Comparison of ENCODE assay signal across 31 cellular contexts in genomic region chr14:102663031-102663430, GRCh38.
DNase-seq lines count a peak whose midpoint lies in the region; ATAC-seq, FAIRE-seq and TF ChIP-seq lines count a peak whose summit lies in the region.
"Had no signal": no experiment of that assay in that cellular context is flagged by ENCODE, and none has a peak within 500 bp of the region (broad histone marks: within the 10 kb centered on the region; RNA-seq: fewer than 3 reads in every experiment).

No MANE protein-coding gene starts in this region.

- H3K79me1 ChIP-seq in H1 (ENCODE audit: low read depth, low read length) (peaks cover 14% of the 10 kb centered on the region), mesendoderm (ENCODE audit: low read length) (peaks cover 34% of the 10 kb centered on the region)

- H3K9ac ChIP-seq in H1 (replicated peaks in 1 of 4; ENCODE audit: extremely low read depth in 1 of 4, low read depth in 3 of 4, low read length in 3 of 4) (no peak overlapping the region), mesendoderm (ENCODE audit: low read length) (no peak overlapping the region)

- POLR2A ChIA-PET in H1 (lab: Charles Lee; ENCODE audit: partially characterized antibody) (interaction anchor here (1.2 to 3.0 kb wide), 9 partner anchors 9 to 72 kb away, joined by 3 to 12 read pairs (median 5); no protein-coding TSS in a partner anchor), T-cell (lab: Charles Lee) (interaction anchor here in 1 of 2 donors (0.6 kb wide), 1 partner anchor 18 kb away, joined by 3 read pairs; no protein-coding TSS in a partner anchor)

- H3K56ac ChIP-seq in H1 (replicated peaks; ENCODE audit: insufficient read length, low read depth, low read length) = no peak overlapping the region
- no peak overlapping the region for H3K56ac ChIP-seq in mesendoderm (ENCODE audit: low read length)

- H3K14ac ChIP-seq in H1 (ENCODE audit: insufficient read length) = no peak overlapping the region

- peak overlapping the region; percentile 10 to 42 for H3K4me2 ChIP-seq in H1 (ENCODE audit: insufficient read depth in 1 of 2, low read depth in 2 of 2, low read length in 2 of 2)
- no peak overlapping the region for H3K4me2 ChIP-seq in mesendoderm (ENCODE audit: low read length)

- peak; percentile 64 for DNase-seq in ELF-1 (ENCODE audit: low read depth, low spot score)
- peak; percentile 12 for DNase-seq in NCI-H82 treated with DMSO at 0.1 percent for 48 hours (lab: John Stamatoyannopoulos, UW; ENCODE audit: unreplicated experiment)
- peak in 1 of 2 experiments; percentile 46 for DNase-seq in H1 (ENCODE audit: low read depth in 1 of 2, low spot score in 2 of 2)
- peak; percentile 56 for DNase-seq in mesendoderm
- no peak for DNase-seq in T-cell
- DNase-seq in SHP77 (lab: John Stamatoyannopoulos, UW) = no peak
- no peak for DNase-seq in H4 (ENCODE audit: low spot score)
- no peak for DNase-seq in SW480 (ENCODE audit: low spot score)
- DNase-seq: activated CD4-positive, alpha-beta T cell treated with anti-CD3 and anti-CD28 coated beads, Interleukin-2, amount 10 ng/mL, durations not matched to agents 7 days and 5 days; activated CD8-positive, alpha-beta memory T cell treated with anti-CD3 and anti-CD28 coated beads, Interleukin-2, amount 10 ng/mL, durations not matched to agents 7 days and 5 days; central memory CD4-positive, alpha-beta T cell; DMS79 treated with DMSO at 0.1 percent for 48 hours; dorsolateral prefrontal cortex; foreskin fibroblast; H7; heart left ventricle; KBM-7; MM.1S; mucosa of descending colon; NCI-H146; NCI-H510A treated with DMSO at 0.1 percent for 48 hours; right lobe of liver; stimulated activated naive CD4-positive, alpha-beta T cell treated with Interleukin-2 at 50 U/mL for 16 hours; testis; WERI-Rb-1 had no signal

- H2AK5ac ChIP-seq in H1 (ENCODE audit: low read depth, low read length) = no peak overlapping the region
- H2AK5ac ChIP-seq in mesendoderm (ENCODE audit: low read length) = no peak overlapping the region

- H3K4ac ChIP-seq in H1 (replicated peaks; ENCODE audit: insufficient read length, low read depth, low read length) (no peak overlapping the region), mesendoderm (ENCODE audit: low read depth, low read length) (no peak overlapping the region)

- 28% methylated on average over 3 of the region's 3 CpGs; no CpG with 5 or more reads in 1 of the 2 experiments for WGBS in H1 (ENCODE audit: extremely low coverage in 1 of 2, insufficient coverage in 1 of 2, insufficient read length in 1 of 2, insufficient replicate concordance in 2 of 2, low coverage in 1 of 2, low lambda C conversion rate in 2 of 2, missing lambda C conversion rate in 1 of 2), 2 experiments
- WGBS in mesendoderm (ENCODE audit: extremely low coverage, insufficient coverage, low lambda C conversion rate) = no CpG with 5 or more reads among the region's 3 CpGs

- H2BK120ac ChIP-seq in H1 (replicated peaks; ENCODE audit: low read depth, low read length) = no peak overlapping the region
- no peak overlapping the region for H2BK120ac ChIP-seq in mesendoderm (ENCODE audit: low read depth, low read length)

- H3K4me3 ChIP-seq in H1 (ENCODE audit: extremely low read depth in 1 of 4, insufficient read depth in 2 of 4, low read depth in 3 of 4, low read length in 4 of 4) (peak overlapping the region in 1 of 4 experiments; percentile 36; a peak in 1 of 8 replicates), mesendoderm (ENCODE audit: low read length) (no peak overlapping the region)
- H3K4me3 ChIP-seq: dorsolateral prefrontal cortex, GM12878, heart left ventricle, mucosa of descending colon, right lobe of liver, testis, vagina had no signal

- no peaks in the 10 kb centered on the region for H3K9me3 ChIP-seq in H1 (ENCODE audit: insufficient read depth in 2 of 2, low read depth in 1 of 2, low read length in 1 of 2)
- H3K9me3 ChIP-seq: heart left ventricle, mucosa of descending colon, right lobe of liver, testis, vagina had no signal

- H3K27ac ChIP-seq in H1 (ENCODE audit: low read depth, low read length) (peak overlapping the region; percentile 46; the same call in 1 of the 2 replicates), mesendoderm (ENCODE audit: low read depth, low read length) (no peak overlapping the region)
- H3K27ac ChIP-seq: dorsolateral prefrontal cortex, epithelial cell of prostate, heart left ventricle, right lobe of liver, testis, vagina, WERI-Rb-1 had no signal

- no peak overlapping the region for H2BK12ac ChIP-seq in H1 (ENCODE audit: low read depth, low read length)

- no peak overlapping the region for H2AFZ ChIP-seq in H1 (ENCODE audit: low read length)

- H4K20me1 ChIP-seq in H1 (replicated peaks in 1 of 2; ENCODE audit: control insufficient read depth in 1 of 2, insufficient read depth in 2 of 2, low read length in 2 of 2) = peaks cover 0 to 7% of the 10 kb centered on the region in 2 experiments

- peaks cover 5% of the 10 kb centered on the region for H3K36me3 Mint-ChIP-seq in T-cell
- H3K36me3 Mint-ChIP-seq: activated CD8-positive, alpha-beta memory T cell treated with anti-CD3 and anti-CD28 coated beads, Interleukin-2, amount 10 ng/mL, durations not matched to agents 7 days and 5 days; activated naive CD4-positive, alpha-beta T cell treated with anti-CD3 and anti-CD28 coated beads, Interleukin-2, amount 50 U/mL, for 72 hours had no signal

- ATAC-seq in T-cell (replicated peaks in 1 of 4) = no peak
- ATAC-seq: activated CD8-positive, alpha-beta memory T cell treated with anti-CD3 and anti-CD28 coated beads, Interleukin-2, amount 10 ng/mL, durations not matched to agents 7 days and 5 days; activated naive CD4-positive, alpha-beta T cell treated with anti-CD3 and anti-CD28 coated beads, Interleukin-2, amount 50 U/mL, for 72 hours; GM12878; heart left ventricle; mucosa of descending colon; right lobe of liver had no signal

- H3K18ac ChIP-seq in H1 (ENCODE audit: extremely low read depth, low read length) (no peak overlapping the region; the same call in 1 of the 2 replicates), mesendoderm (ENCODE audit: low read length) (no peak overlapping the region)

- no peaks in the 10 kb centered on the region for H3K27me3 Mint-ChIP-seq in T-cell
- H3K27me3 Mint-ChIP-seq: activated CD4-positive, alpha-beta T cell treated with anti-CD3 and anti-CD28 coated beads, Interleukin-2, amount 10 ng/mL, durations not matched to agents 7 days and 5 days; activated CD8-positive, alpha-beta memory T cell treated with anti-CD3 and anti-CD28 coated beads, Interleukin-2, amount 10 ng/mL, durations not matched to agents 7 days and 5 days had no signal

- no peak for TF ChIP-seq EP300 in H1 (IDR thresholded peaks at IDR 0.05; ENCODE audit: borderline replicate concordance in 1 of 2, low read depth in 2 of 2, low read length in 2 of 2)

- CTCF ChIA-PET in H1 (lab: Charles Lee; ENCODE audit: partially characterized antibody) (interaction anchor here (1.0 to 3.5 kb wide), 7 partner anchors 10 to 162 kb away, joined by 3 to 11 read pairs (median 5); no protein-coding TSS in a partner anchor), T-cell (lab: Charles Lee) (interaction anchor here in 1 of 2 donors (1.2 kb wide), 1 partner anchor 32 kb away, joined by 4 read pairs; no protein-coding TSS in a partner anchor)

- H4K8ac ChIP-seq in H1 (ENCODE audit: extremely low read depth, insufficient read depth, low read length) (no peak overlapping the region), mesendoderm (ENCODE audit: low read depth, low read length) (no peak overlapping the region)

- FAIRE-seq in H1 (lab: Jason Lieb, UNC) = peak; percentile 57
- FAIRE-seq: GM12878, islet of Langerhans had no signal

- peaks cover 5 to 19% (median 10%) of the 10 kb centered on the region in 4 experiments for H3K4me1 ChIP-seq in H1 (replicated peaks in 1 of 4; ENCODE audit: control insufficient read depth in 3 of 4, insufficient read depth in 4 of 4, low read length in 3 of 4)
- peaks cover 8% of the 10 kb centered on the region for H3K4me1 ChIP-seq in mesendoderm (ENCODE audit: control insufficient read depth, low read depth, low read length)

- no peak overlapping the region for H3K23ac ChIP-seq in H1 (ENCODE audit: insufficient read length)
- H3K23ac ChIP-seq in mesendoderm (ENCODE audit: low read length) = no peak overlapping the region

- H2BK15ac ChIP-seq in H1 (ENCODE audit: low read length) (no peak overlapping the region), mesendoderm (replicated peaks; ENCODE audit: low read depth) (no peak overlapping the region)

- H4K91ac ChIP-seq in H1 (replicated peaks; ENCODE audit: insufficient read length, low read length) = no peak overlapping the region

- peak in 1 of 2 experiments; percentile 67; a peak in 1 of 3 replicates for TF ChIP-seq POLR2A in H1 (IDR thresholded peaks at IDR 0.05; ENCODE audit: control extremely low read depth in 1 of 2, low read depth in 2 of 2, low read length in 2 of 2)

- no peaks in the 10 kb centered on the region for H3K9me3 Mint-ChIP-seq in T-cell
- H3K9me3 Mint-ChIP-seq: activated CD4-positive, alpha-beta T cell treated with anti-CD3 and anti-CD28 coated beads, Interleukin-2, amount 10 ng/mL, durations not matched to agents 7 days and 5 days; activated naive CD4-positive, alpha-beta T cell treated with anti-CD3 and anti-CD28 coated beads, Interleukin-2, amount 50 U/mL, for 72 hours; activated T-helper 1 cell treated with anti-CD3 and anti-CD28 coated beads, Interleukin-12 subunit alpha, Interleukin-12 subunit beta, Interleukin-2, Interleukin-4 antibody, amounts not matched to agents 30 ng/mL and 10 ng/mL and 1 ng/mL, durations not matched to agents 14 hours and 24 hours and 36 hours had no signal

- no peak for TF ChIP-seq RAD21 in H1 (IDR thresholded peaks at IDR 0.05 in 1 of 2, conservative IDR thresholded peaks at IDR 0.05 in 1 of 2; ENCODE audit: low read depth in 2 of 2, low read length in 2 of 2)

- H3K36me3 ChIP-seq in H1 (ENCODE audit: control insufficient read depth in 2 of 4, insufficient read depth in 4 of 4, low read length in 3 of 4) (no peaks in the 10 kb centered on the region), mesendoderm (ENCODE audit: control insufficient read depth, insufficient read depth, low read length) (no peaks in the 10 kb centered on the region)
- H3K36me3 ChIP-seq: heart left ventricle, right lobe of liver, vagina, WERI-Rb-1 had no signal

- H3K27me3 ChIP-seq in H1 (replicated peaks in 1 of 4; ENCODE audit: control insufficient read depth in 3 of 4, extremely low read depth in 1 of 4, insufficient read depth in 3 of 4, low read length in 3 of 4) (no peaks in the 10 kb centered on the region), mesendoderm (ENCODE audit: insufficient read depth, low read length, poor library complexity) (no peaks in the 10 kb centered on the region)
- H3K27me3 ChIP-seq: dorsolateral prefrontal cortex, heart left ventricle, right lobe of liver, testis, vagina had no signal

- no peaks in the 10 kb centered on the region for H3K23me2 ChIP-seq in H1 (ENCODE audit: low read depth, low read length)

- H2BK20ac ChIP-seq in H1 (ENCODE audit: low read length) = no peak overlapping the region

- H3K27ac Mint-ChIP-seq in T-cell = no peak overlapping the region
- H3K27ac Mint-ChIP-seq: activated CD4-positive, alpha-beta T cell treated with anti-CD3 and anti-CD28 coated beads, Interleukin-2, amount 10 ng/mL, durations not matched to agents 7 days and 5 days; activated CD8-positive, alpha-beta memory T cell treated with anti-CD3 and anti-CD28 coated beads, Interleukin-2, amount 10 ng/mL, durations not matched to agents 7 days and 5 days; activated naive CD4-positive, alpha-beta T cell treated with anti-CD3 and anti-CD28 coated beads, Interleukin-2, amount 50 U/mL, for 72 hours; activated T-helper 1 cell treated with anti-CD3 and anti-CD28 coated beads, Interleukin-12 subunit alpha, Interleukin-12 subunit beta, Interleukin-2, Interleukin-4 antibody, amounts not matched to agents 30 ng/mL and 10 ng/mL and 1 ng/mL, durations not matched to agents 14 hours and 24 hours and 36 hours had no signal

- no peak overlapping the region for H3K4me3 Mint-ChIP-seq in T-cell
- H3K4me3 Mint-ChIP-seq: activated CD4-positive, alpha-beta T cell treated with anti-CD3 and anti-CD28 coated beads, Interleukin-2, amount 10 ng/mL, durations not matched to agents 7 days and 5 days; activated CD8-positive, alpha-beta memory T cell treated with anti-CD3 and anti-CD28 coated beads, Interleukin-2, amount 10 ng/mL, durations not matched to agents 7 days and 5 days; activated T-helper 1 cell treated with anti-CD3 and anti-CD28 coated beads, Interleukin-12 subunit alpha, Interleukin-12 subunit beta, Interleukin-2, Interleukin-4 antibody, amounts not matched to agents 30 ng/mL and 10 ng/mL and 1 ng/mL, durations not matched to agents 14 hours and 24 hours and 36 hours had no signal

- peaks cover 36 to 60% (median 46%) of the 10 kb centered on the region in 3 donors for H3K4me1 Mint-ChIP-seq in T-cell
- H3K4me1 Mint-ChIP-seq: activated CD4-positive, alpha-beta T cell treated with anti-CD3 and anti-CD28 coated beads, Interleukin-2, amount 10 ng/mL, durations not matched to agents 7 days and 5 days; activated CD8-positive, alpha-beta memory T cell treated with anti-CD3 and anti-CD28 coated beads, Interleukin-2, amount 10 ng/mL, durations not matched to agents 7 days and 5 days had no signal

- H4K5ac ChIP-seq in H1 (ENCODE audit: insufficient read length, low read depth, low read length) = peak overlapping the region; percentile 38
- no peak overlapping the region for H4K5ac ChIP-seq in mesendoderm (ENCODE audit: low read length)

- H3K79me2 ChIP-seq in H1 (ENCODE audit: control insufficient read depth in 1 of 2, insufficient read depth in 2 of 2, low read length in 2 of 2) (peaks cover 7 to 96% of the 10 kb centered on the region in 2 experiments), mesendoderm (ENCODE audit: control insufficient read depth, insufficient read depth, low read length) (peaks cover 64% of the 10 kb centered on the region)

- no peak for TF ChIP-seq CTCF in H1 (IDR thresholded peaks at IDR 0.05; ENCODE audit: control extremely low read depth in 1 of 3, insufficient read depth in 1 of 3, low read depth in 1 of 3, low read length in 3 of 3)

- H2BK5ac ChIP-seq in H1 (ENCODE audit: low read depth, low read length) (no peak overlapping the region), mesendoderm (ENCODE audit: low read length) (no peak overlapping the region)

Comparison
In these comparisons a context has a peak if more than half of its experiments do, and no peak if none do; other contexts are left out.
1. DNase-seq: peak in ELF-1 (single experiment), NCI-H82 treated with DMSO at 0.1 percent for 48 hours (single experiment) and mesendoderm (single experiment); none in T-cell (0 of 34), SHP77 (0 of 2), H4 (single experiment) and SW480 (single experiment).